ENCODE assay signal across 7 cellular contexts in genomic region chr12:129213551-129213950, GRCh38.
"Had no signal": no experiment of that assay in that cellular context is flagged by ENCODE, and none has a peak within 500 bp of the region (broad histone marks: within the 10 kb centered on the region; RNA-seq: fewer than 3 reads in every experiment).

No MANE protein-coding gene starts in this region.

- H3K4me3 Mint-ChIP-seq: IgD-negative memory B cell had no signal

- ATAC-seq: HepG2, K562 had no signal

- H3K27ac Mint-ChIP-seq: IgD-negative memory B cell had no signal

- H3K27me3 Mint-ChIP-seq: IgD-negative memory B cell had no signal

- H3K36me3 Mint-ChIP-seq: IgD-negative memory B cell had no signal

- DNase-seq: IMR-90, KBM-7, KG1 had no signal

- H3K4me3 ChIP-seq: K562 had no signal

- H3K27ac ChIP-seq: HL-60 had no signal

- H3K4me1 Mint-ChIP-seq: IgD-negative memory B cell had no signal
